Comparison of ENCODE assay signal across 15 cellular contexts in genomic region chr1:107840746-107841145, GRCh38.
DNase-seq lines count a peak whose midpoint lies in the region; ATAC-seq and TF ChIP-seq lines count a peak whose summit lies in the region.
"Had no signal": no experiment of that assay in that cellular context is flagged by ENCODE, and none has a peak within 500 bp of the region (broad histone marks: within the 10 kb centered on the region; RNA-seq: fewer than 3 reads in every experiment).

No MANE protein-coding gene starts in this region.

- H3K4me3 Mint-ChIP-seq in activated CD4-positive, alpha-beta memory T cell treated with anti-CD3 and anti-CD28 coated beads, Interleukin-2, amount 10 ng/mL, durations not matched to agents 7 days and 5 days: no peak overlapping the region
- no peak overlapping the region for H3K4me3 Mint-ChIP-seq in activated CD4-positive, alpha-beta memory T cell treated with anti-CD3 and anti-CD28 coated beads for 36 hours
- peak overlapping the region; percentile 67 for H3K4me3 Mint-ChIP-seq in activated B cell treated with CpG ODN at 0.5 μM for 24 hours
- H3K4me3 Mint-ChIP-seq in natural killer cell treated with Interleukin-12 subunit alpha and Interleukin-12 subunit beta and Interleukin-15 and Interleukin-18, amount 100 ng/mL, for 72 hours: peak overlapping the region; percentile 75

- intact Hi-C loops in activated CD4-positive, alpha-beta memory T cell treated with anti-CD3 and anti-CD28 coated beads for 36 hours (cut with micrococcal nuclease): no loop called here
- intact Hi-C loops in activated B cell treated with CpG ODN at 0.5 μM for 24 hours (cut with micrococcal nuclease): loop anchor here (1.0 to 5.0 kb wide), 6 partner anchors 11 to 202 kb away; partner anchors contain the start of gene VAV3

- H3K27me3 Mint-ChIP-seq in activated CD4-positive, alpha-beta memory T cell treated with anti-CD3 and anti-CD28 coated beads, Interleukin-2, amount 10 ng/mL, durations not matched to agents 7 days and 5 days: peaks cover 3% of the 10 kb centered on the region
- no peaks in the 10 kb centered on the region for H3K27me3 Mint-ChIP-seq in activated CD4-positive, alpha-beta memory T cell treated with anti-CD3 and anti-CD28 coated beads for 36 hours
- no peaks in the 10 kb centered on the region for H3K27me3 Mint-ChIP-seq in activated B cell treated with CpG ODN at 0.5 μM for 24 hours
- H3K27me3 Mint-ChIP-seq in natural killer cell treated with Interleukin-12 subunit alpha and Interleukin-12 subunit beta and Interleukin-15 and Interleukin-18, amount 100 ng/mL, for 72 hours: no peaks in the 10 kb centered on the region

- H3K9me3 ChIP-seq in KOPT-K1 (ENCODE audit: insufficient read depth, low read length, poor library complexity, severe bottlenecking): peaks cover 7% of the 10 kb centered on the region
- H3K9me3 ChIP-seq: thyroid gland had no signal

- peaks cover 36% of the 10 kb centered on the region for H3K4me1 Mint-ChIP-seq in activated CD4-positive, alpha-beta memory T cell treated with anti-CD3 and anti-CD28 coated beads, Interleukin-2, amount 10 ng/mL, durations not matched to agents 7 days and 5 days
- H3K4me1 Mint-ChIP-seq in activated CD4-positive, alpha-beta memory T cell treated with anti-CD3 and anti-CD28 coated beads for 36 hours (ENCODE audit: low read depth): peaks cover 30% of the 10 kb centered on the region
- peaks cover 89% of the 10 kb centered on the region for H3K4me1 Mint-ChIP-seq in activated B cell treated with CpG ODN at 0.5 μM for 24 hours
- H3K4me1 Mint-ChIP-seq in natural killer cell treated with Interleukin-12 subunit alpha and Interleukin-12 subunit beta and Interleukin-15 and Interleukin-18, amount 100 ng/mL, for 72 hours (ENCODE audit: low read depth in 2 of 2): peaks cover 71 to 84% of the 10 kb centered on the region in 2 donors

- POLR2A ChIA-PET in activated CD4-positive, alpha-beta memory T cell treated with anti-CD3 and anti-CD28 coated beads, Interleukin-2, amount 10 ng/mL, durations not matched to agents 7 days and 5 days (lab: Charles Lee): no interaction called here
- POLR2A ChIA-PET in activated CD4-positive, alpha-beta memory T cell treated with anti-CD3 and anti-CD28 coated beads for 36 hours (lab: Charles Lee): no interaction called here
- POLR2A ChIA-PET in activated B cell treated with CpG ODN at 0.5 μM for 24 hours (lab: Charles Lee): interaction anchor here (0.6 to 1.4 kb wide), 7 partner anchors 26 to 62 kb away, joined by 3 to 7 read pairs (median 3); no protein-coding TSS in a partner anchor

- ATAC-seq in activated B cell treated with CpG ODN at 0.5 μM for 24 hours (ENCODE audit: low read depth): peak; percentile 46
- peak; percentile 61 to 62 for ATAC-seq in natural killer cell treated with Interleukin-12 subunit alpha and Interleukin-12 subunit beta and Interleukin-15 and Interleukin-18, amount 100 ng/mL, for 72 hours
- no peak for ATAC-seq in HG03108 (IDR thresholded peaks at IDR 0.05; ENCODE audit: unreplicated experiment)

- DNase-seq in activated CD4-positive, alpha-beta memory T cell treated with anti-CD3 and anti-CD28 coated beads, Interleukin-2, amount 10 ng/mL, durations not matched to agents 7 days and 5 days: no peak
- no peak for DNase-seq in activated CD4-positive, alpha-beta memory T cell treated with anti-CD3 and anti-CD28 coated beads for 36 hours
- DNase-seq in activated B cell treated with CpG ODN at 0.5 μM for 24 hours (no peak), C1 segment of cervical spinal cord (lab: John Stamatoyannopoulos, UW) (no peak), pons (ENCODE audit: low spot score) (no peak)
- no peak for DNase-seq in natural killer cell treated with Interleukin-12 subunit alpha and Interleukin-12 subunit beta and Interleukin-15 and Interleukin-18, amount 100 ng/mL, for 72 hours (ENCODE audit: low spot score)
- DNase-seq: activated CD8-positive, alpha-beta memory T cell treated with anti-CD3 and anti-CD28 coated beads for 24 hours; cerebellar nuclear complex; glutamatergic neuron; thyroid gland had no signal

- CTCF ChIA-PET in activated CD4-positive, alpha-beta memory T cell treated with anti-CD3 and anti-CD28 coated beads, Interleukin-2, amount 10 ng/mL, durations not matched to agents 7 days and 5 days (lab: Charles Lee): no interaction called here
- CTCF ChIA-PET in activated CD4-positive, alpha-beta memory T cell treated with anti-CD3 and anti-CD28 coated beads for 36 hours (lab: Charles Lee): no interaction called here
- CTCF ChIA-PET in activated B cell treated with CpG ODN at 0.5 μM for 24 hours (lab: Charles Lee): interaction anchor here (1.0 kb wide), 1 partner anchor 123 kb away, joined by 7 read pairs; no protein-coding TSS in a partner anchor

- peak overlapping the region; percentile 79 for H3K27ac ChIP-seq in KOPT-K1 (ENCODE audit: low read depth, low read length, poor library complexity, severe bottlenecking)
- H3K27ac ChIP-seq: epithelial cell of prostate, PC-9 had no signal

- H3K36me3 ChIP-seq in KOPT-K1 (ENCODE audit: insufficient read depth, low read length): no peaks in the 10 kb centered on the region
- H3K36me3 ChIP-seq: thyroid gland had no signal

- peaks cover 15% of the 10 kb centered on the region for H3K9me3 Mint-ChIP-seq in activated CD4-positive, alpha-beta memory T cell treated with anti-CD3 and anti-CD28 coated beads, Interleukin-2, amount 10 ng/mL, durations not matched to agents 7 days and 5 days
- peaks cover 8% of the 10 kb centered on the region for H3K9me3 Mint-ChIP-seq in activated CD4-positive, alpha-beta memory T cell treated with anti-CD3 and anti-CD28 coated beads for 36 hours
- peaks cover 7% of the 10 kb centered on the region for H3K9me3 Mint-ChIP-seq in activated B cell treated with CpG ODN at 0.5 μM for 24 hours
- H3K9me3 Mint-ChIP-seq in natural killer cell treated with Interleukin-12 subunit alpha and Interleukin-12 subunit beta and Interleukin-15 and Interleukin-18, amount 100 ng/mL, for 72 hours: peaks cover 7% of the 10 kb centered on the region

- peak overlapping the region; percentile 0 for H3K27ac Mint-ChIP-seq in activated CD4-positive, alpha-beta memory T cell treated with anti-CD3 and anti-CD28 coated beads, Interleukin-2, amount 10 ng/mL, durations not matched to agents 7 days and 5 days
- H3K27ac Mint-ChIP-seq in activated CD4-positive, alpha-beta memory T cell treated with anti-CD3 and anti-CD28 coated beads for 36 hours: no peak overlapping the region
- H3K27ac Mint-ChIP-seq in activated B cell treated with CpG ODN at 0.5 μM for 24 hours: peak overlapping the region; percentile 75
- H3K27ac Mint-ChIP-seq in natural killer cell treated with Interleukin-12 subunit alpha and Interleukin-12 subunit beta and Interleukin-15 and Interleukin-18, amount 100 ng/mL, for 72 hours: peak overlapping the region; percentile 75 to 76
- H3K27ac Mint-ChIP-seq: progenitor cell of endocrine pancreas had no signal

- peaks cover 10% of the 10 kb centered on the region for H3K36me3 Mint-ChIP-seq in activated CD4-positive, alpha-beta memory T cell treated with anti-CD3 and anti-CD28 coated beads, Interleukin-2, amount 10 ng/mL, durations not matched to agents 7 days and 5 days (ENCODE audit: low read depth)
- H3K36me3 Mint-ChIP-seq in activated CD4-positive, alpha-beta memory T cell treated with anti-CD3 and anti-CD28 coated beads for 36 hours: peaks cover 6% of the 10 kb centered on the region
- H3K36me3 Mint-ChIP-seq in activated B cell treated with CpG ODN at 0.5 μM for 24 hours (ENCODE audit: low read depth): peaks cover 5% of the 10 kb centered on the region
- H3K36me3 Mint-ChIP-seq in natural killer cell treated with Interleukin-12 subunit alpha and Interleukin-12 subunit beta and Interleukin-15 and Interleukin-18, amount 100 ng/mL, for 72 hours: peaks cover 23% of the 10 kb centered on the region

- no peak for TF ChIP-seq CTCF in activated B cell treated with CpG ODN at 0.5 μM for 24 hours (IDR thresholded peaks at IDR 0.05)

Comparison
In these comparisons a context has a peak if more than half of its experiments do, and no peak if none do; other contexts are left out.
1. H3K4me3 Mint-ChIP-seq: peak in activated B cell treated with CpG ODN at 0.5 μM for 24 hours (single experiment) and natural killer cell treated with Interleukin-12 subunit alpha and Interleukin-12 subunit beta and Interleukin-15 and Interleukin-18, amount 100 ng/mL, for 72 hours (single experiment); none in activated CD4-positive, alpha-beta memory T cell treated with anti-CD3 and anti-CD28 coated beads, Interleukin-2, amount 10 ng/mL, durations not matched to agents 7 days and 5 days (single experiment) and activated CD4-positive, alpha-beta memory T cell treated with anti-CD3 and anti-CD28 coated beads for 36 hours (single experiment).